24 cellular contexts compared by ENCODE assay signal in genomic region chr2:181798022-181798421, GRCh38.
"Had no signal": no experiment of that assay in that cellular context is flagged by ENCODE, and none has a peak within 500 bp of the region (broad histone marks: within the 10 kb centered on the region; RNA-seq: fewer than 3 reads in every experiment).

No MANE protein-coding gene starts in this region.

- H3K27me3 ChIP-seq: ovary, right atrium auricular region, suprapubic skin, tibial artery, upper lobe of right lung had no signal

- ATAC-seq: natural killer cell; sciatic nerve; stimulated activated effector memory CD8-positive, alpha-beta T cell treated with anti-CD3 and anti-CD28 coated beads, Interleukin-12 subunit alpha, Interleukin-12 subunit beta, amount 100 ng/mL, for 72 hours; upper lobe of right lung had no signal

- H3K9me3 ChIP-seq: ovary, suprapubic skin, tibial artery, upper lobe of right lung had no signal

- H3K27ac ChIP-seq: left ventricle myocardium inferior, ovary, right atrium auricular region, skin epidermis, suprapubic skin, thoracic aorta, tibial artery, upper lobe of right lung had no signal

- DNase-seq: hypothalamus; immature natural killer cell; islet precursor cell; left ventricle myocardium inferior; mesendoderm; naive B cell; natural killer cell; ovary; stimulated activated CD4-positive, alpha-beta T cell treated with anti-CD3 and anti-CD28 coated beads, Interleukin-12 subunit alpha, Interleukin-12 subunit beta, amount 100 ng/mL, for 4 hours; stimulated activated CD4-positive, alpha-beta T cell treated with anti-CD3 and anti-CD28 coated beads, Interleukin-15, amount 100 ng/mL, for 24 hours; stimulated activated CD4-positive, alpha-beta T cell treated with anti-CD3 and anti-CD28 coated beads, Interleukin-2, amount 100 ng/mL, for 24 hours; stimulated activated CD4-positive, alpha-beta T cell treated with anti-CD3 and anti-CD28 coated beads, Interleukin-4, amount 100 ng/mL, for 24 hours; stimulated activated naive CD4-positive, alpha-beta T cell; tibial artery; trophoblast cell; upper lobe of right lung had no signal

- H3K4me3 ChIP-seq: left ventricle myocardium inferior, lung, ovary, right atrium auricular region, skin epidermis, suprapubic skin, thoracic aorta, tibial artery, upper lobe of right lung had no signal

- H3K4me1 ChIP-seq: left ventricle myocardium inferior, right atrium auricular region, suprapubic skin, tibial artery, upper lobe of right lung had no signal

- FAIRE-seq: urothelium cell line had no signal

- H3K36me3 ChIP-seq: left ventricle myocardium inferior, ovary, right atrium auricular region, suprapubic skin, thoracic aorta, tibial artery, upper lobe of right lung had no signal
